ENCODE assay signal across 1 cellular context in genomic region chr12:132662901-132663755, GRCh38.
TF ChIP-seq lines count a peak whose summit lies in the region.

No MANE protein-coding gene starts in this region.

TF ChIP-seq in HepG2, 621 proteins besides CTCF, POLR2A, EP300 and RAD21:
- TF ChIP-seq ZFP62 (CRISPR knock-in tag; IDR thresholded peaks at IDR 0.05) (no peak), PTBP1 (IDR thresholded peaks at IDR 0.05; ENCODE audit: low read depth, low read length, poor library complexity, severe bottlenecking) (no peak), ZFP36 (IDR thresholded peaks at IDR 0.05; ENCODE audit: borderline replicate concordance, low read depth, low read length, partially characterized antibody) (no peak), TAF1 (CRISPR knock-in tag; IDR thresholded peaks at IDR 0.05) (no peak), MAFG (CRISPR knock-in tag; IDR thresholded peaks at IDR 0.05) (no peak), GZF1 (CRISPR knock-in tag; IDR thresholded peaks at IDR 0.05) (no peak), ZEB1 (IDR thresholded peaks at IDR 0.05; ENCODE audit: insufficient replicate concordance, low read depth) (no peak), RCOR2 (CRISPR knock-in tag; IDR thresholded peaks at IDR 0.05) (no peak), GRHL1 (CRISPR knock-in tag; conservative IDR thresholded peaks at IDR 0.05) (no peak), RFXANK (CRISPR knock-in tag; IDR thresholded peaks at IDR 0.05) (no peak), ZSCAN30 (CRISPR knock-in tag; IDR thresholded peaks at IDR 0.05) (no peak)
